In genomic region chr12:53212931-53213330, GRCh38 we compare ENCODE assay signal across 13 cellular contexts. TPM values are rescaled to one million over a fixed set of nuclear protein-coding genes. Genes with fewer than 3 reads are reported as not detected.
DNase-seq lines count a peak whose midpoint lies in the region; ATAC-seq, FAIRE-seq and TF ChIP-seq lines count a peak whose summit lies in the region.
"Had no signal": no experiment of that assay in that cellular context is flagged by ENCODE, and none has a peak within 500 bp of the region (broad histone marks: within the 10 kb centered on the region; RNA-seq: fewer than 3 reads in every experiment).

No MANE protein-coding gene starts in this region.

- no peak overlapping the region for H3K4me3 ChIP-seq in A549
- H3K4me3 ChIP-seq in gastroesophageal sphincter = no peak overlapping the region
- H3K4me3 ChIP-seq: coronary artery, testis had no signal

- no peaks in the 10 kb centered on the region for H3K9me3 ChIP-seq in A549
- no peaks in the 10 kb centered on the region for H3K9me3 ChIP-seq in CD4-positive, alpha-beta T cell (ENCODE audit: control insufficient read depth, low read length)
- no peaks in the 10 kb centered on the region for H3K9me3 ChIP-seq in gastroesophageal sphincter
- H3K9me3 ChIP-seq: testis had no signal

- no peak for TF ChIP-seq EP300 in A549 (IDR thresholded peaks at IDR 0.05)
- no peak for TF ChIP-seq EP300 in gastroesophageal sphincter (IDR thresholded peaks at IDR 0.05)

- TF ChIP-seq RAD21 in A549 (conservative IDR thresholded peaks at IDR 0.05 in 1 of 2, IDR thresholded peaks at IDR 0.05 in 1 of 2) = no peak

- ATAC-seq in A549 (peak; percentile 1 to 7; a peak in 3 of 6 replicates), gastroesophageal sphincter (no peak), GM19395 (IDR thresholded peaks at IDR 0.05; ENCODE audit: unreplicated experiment) (no peak), HG03432 (IDR thresholded peaks at IDR 0.05; ENCODE audit: unreplicated experiment) (no peak)
- ATAC-seq in CD4-positive, alpha-beta T cell (ENCODE audit: poor library complexity) = no peak

- no peak overlapping the region for H3K27ac ChIP-seq in A549
- H3K27ac ChIP-seq in CD4-positive, alpha-beta T cell (ENCODE audit: low read depth, low read length) = no peak overlapping the region
- peak overlapping the region in 3 of 4 donors; percentile 27 to 99 (median 34) for H3K27ac ChIP-seq in gastroesophageal sphincter
- H3K27ac ChIP-seq: coronary artery, parathyroid adenoma, testis had no signal

- peak overlapping the region; percentile 61 for H3K4me3 Mint-ChIP-seq in CD4-positive, alpha-beta T cell
- H3K4me3 Mint-ChIP-seq: activated CD8-positive, alpha-beta memory T cell treated with anti-CD3 and anti-CD28 coated beads, Interleukin-2, amount 10 ng/mL, durations not matched to agents 7 days and 5 days had no signal

- peak overlapping the region; percentile 64 for H3K27ac Mint-ChIP-seq in CD4-positive, alpha-beta T cell
- H3K27ac Mint-ChIP-seq: activated CD8-positive, alpha-beta memory T cell treated with anti-CD3 and anti-CD28 coated beads, Interleukin-2, amount 10 ng/mL, durations not matched to agents 7 days and 5 days had no signal

- H3K27me3 Mint-ChIP-seq in CD4-positive, alpha-beta T cell = no peaks in the 10 kb centered on the region
- H3K27me3 Mint-ChIP-seq: activated CD8-positive, alpha-beta memory T cell treated with anti-CD3 and anti-CD28 coated beads, Interleukin-2, amount 10 ng/mL, durations not matched to agents 7 days and 5 days had no signal

- CTCF ChIA-PET in A549 (lab: Yijun Ruan, JAX) = interaction anchor here (0.6 to 33.2 kb wide), 32 partner anchors 8 to 250 kb away, joined by 3 to 1046 read pairs (median 8); partner anchors contain the start of genes AAAS, CSAD, ESPL1 and MYG1
- CTCF ChIA-PET in CD4-positive, alpha-beta T cell (lab: Charles Lee) = interaction anchor here (0.7 to 8.3 kb wide), 19 partner anchors 12 to 108 kb away, joined by 3 to 68 read pairs (median 8); partner anchors contain the start of genes AAAS, ESPL1, MYG1 and RARG

- no peak for TF ChIP-seq POLR2A in A549 (IDR thresholded peaks at IDR 0.05; ENCODE audit: low read length)
- no peak for TF ChIP-seq POLR2A in gastroesophageal sphincter (IDR thresholded peaks at IDR 0.05)

- intact Hi-C loops in CD4-positive, alpha-beta T cell (cut with DNase I, micrococcal nuclease) = loop anchor here (1.0 to 5.0 kb wide), 9 partner anchors 20 to 132 kb away; partner anchors contain the start of genes AAAS (in 1 of the 2), ESPL1 (in 1 of the 2), PFDN5 (in 1 of the 2) and RARG (in 1 of the 2)

- no peaks in the 10 kb centered on the region for H3K9me3 Mint-ChIP-seq in CD4-positive, alpha-beta T cell
- H3K9me3 Mint-ChIP-seq: H9 had no signal

- TF ChIP-seq CTCF in A549 (IDR thresholded peaks at IDR 0.05) (no peak), gastroesophageal sphincter (IDR thresholded peaks at IDR 0.05) (no peak)
- TF ChIP-seq CTCF in CD4-positive, alpha-beta T cell (IDR thresholded peaks at IDR 0.05) = no peak

- DNase-seq in A549 (ENCODE audit: low read depth in 1 of 2, low spot score in 1 of 2) (no peak), RCC 7860 (ENCODE audit: low spot score) (peak; percentile 10), NCI-H187 treated with DMSO at 0.1 percent for 48 hours (lab: John Stamatoyannopoulos, UW) (no peak)
- no peak for DNase-seq in CD4-positive, alpha-beta T cell
- DNase-seq in activated CD8-positive, alpha-beta memory T cell treated with anti-CD3 and anti-CD28 coated beads for 24 hours = no peak

- no peak for FAIRE-seq in A549 (lab: Jason Lieb, UNC)
- no peak for FAIRE-seq in RCC 7860 (lab: Jason Lieb, UNC)

- no peak overlapping the region for H3K4me2 ChIP-seq in A549

- no peaks in the 10 kb centered on the region for H3K27me3 ChIP-seq in CD4-positive, alpha-beta T cell (ENCODE audit: control insufficient read depth, insufficient read depth, low read length)
- H3K27me3 ChIP-seq in gastroesophageal sphincter = no peaks in the 10 kb centered on the region
- H3K27me3 ChIP-seq: testis had no signal

- H3K36me3 Mint-ChIP-seq in CD4-positive, alpha-beta T cell (ENCODE audit: low read depth) = peaks cover 65% of the 10 kb centered on the region

- WGBS in A549 (ENCODE audit: missing lambda C conversion rate) = 26% methylated on average over 12 of the region's 12 CpGs
- 59% methylated on average over 4 of the region's 12 CpGs; no CpG with 5 or more reads in 1 of the 2 donors for WGBS in gastroesophageal sphincter (ENCODE audit: low coverage in 1 of 2), 2 donors

- H3K4me1 ChIP-seq in A549 (peaks cover 17% of the 10 kb centered on the region), gastroesophageal sphincter (peaks cover 0 to 65% (median 32%) of the 10 kb centered on the region in 3 donors)
- H3K4me1 ChIP-seq: parathyroid adenoma had no signal

- POLR2A ChIA-PET in A549 (lab: Yijun Ruan, JAX) = interaction anchor here (1.5 kb wide), 1 partner anchor 109 kb away, joined by 4 read pairs; the partner anchor contains the start of gene AAAS
- POLR2A ChIA-PET in CD4-positive, alpha-beta T cell (lab: Charles Lee) = interaction anchor here (1.0 to 2.9 kb wide), 7 partner anchors 14 to 132 kb away, joined by 3 to 23 read pairs (median 5); partner anchors contain the start of genes MYG1 and PFDN5

- H3K36me3 ChIP-seq in gastroesophageal sphincter = peaks cover 0 to 74% of the 10 kb centered on the region in 2 donors

- H3K4me1 Mint-ChIP-seq in CD4-positive, alpha-beta T cell (ENCODE audit: low read depth) = peaks cover 68% of the 10 kb centered on the region

TF ChIP-seq in A549, 52 proteins besides CTCF, POLR2A, EP300 and RAD21 (continues in another document):
- TF ChIP-seq HDAC2 (IDR thresholded peaks at IDR 0.05) = no peak
- TF ChIP-seq RCOR1 (IDR thresholded peaks at IDR 0.05; ENCODE audit: low read depth, low read length) = no peak
- TF ChIP-seq E2F6 (IDR thresholded peaks at IDR 0.05; ENCODE audit: borderline replicate concordance, low read depth) = no peak
- TF ChIP-seq HOXB13 (CRISPR knock-in tag; IDR thresholded peaks at IDR 0.05; ENCODE audit: low read depth) = no peak
- TF ChIP-seq NR3C1 (IDR thresholded peaks at IDR 0.05) = no peak
- TF ChIP-seq PHF8 (IDR thresholded peaks at IDR 0.05; ENCODE audit: borderline replicate concordance, low read depth) = no peak
- TF ChIP-seq GATA3 (IDR thresholded peaks at IDR 0.05; ENCODE audit: borderline replicate concordance) = no peak
- no peak for TF ChIP-seq MAZ (IDR thresholded peaks at IDR 0.05; ENCODE audit: borderline replicate concordance, low read depth, low read length)
- TF ChIP-seq CEBPB (IDR thresholded peaks at IDR 0.05) = no peak
- no peak for TF ChIP-seq ZNF302 (CRISPR knock-in tag; IDR thresholded peaks at IDR 0.05)
- no peak for TF ChIP-seq HES2 (IDR thresholded peaks at IDR 0.05)

RNA-seq across cellular contexts. Expression of gene ITGB7, which starts 5.9 kb away (rescaled TPM):
- polyA plus RNA-seq in A549 (2011; rRNA removed) (0.56 and 0.71 TPM in 2 replicates), A549 (2017; fragmentation: RNase III; extraction: RNeasy Plus Mini Kit Qiagen cat#74134 plus additional on column Dnase treatment) (0.54 to 0.66 TPM (median 0.64 TPM) in 3 replicates)
- polyA plus RNA-seq in A549 (2012; cell fraction: cytosol; rRNA removed) = 0.69 and 1.3 TPM in 2 replicates
- 2.9 TPM in 2 replicates for polyA plus RNA-seq in A549 (2012; cell fraction: nucleus; rRNA removed)
- 1.3 and 1.7 TPM in 2 replicates for polyA minus RNA-seq in A549 (2011; rRNA and poly(A)+ RNA removed)
- 100 to 1,000 TPM; 166 to 180 TPM for total RNA-seq in CD4-positive, alpha-beta T cell
- total RNA-seq in gastroesophageal sphincter = 1 to 10 TPM in 2 of 4 donors, under 1 TPM in 2; 0.40 to 5.8 (median 2.6) TPM

RNA-seq across cellular contexts. Expression of gene RARG, which starts 19.1 kb away (rescaled TPM):
- polyA plus RNA-seq in A549 (2011; rRNA removed) (15.6 and 19.0 TPM in 2 replicates), A549 (2017; fragmentation: RNase III; extraction: RNeasy Plus Mini Kit Qiagen cat#74134 plus additional on column Dnase treatment) (16.4 to 17.7 TPM (median 17.2 TPM) in 3 replicates)
- 31.6 and 42.1 TPM in 2 replicates for polyA plus RNA-seq in A549 (2012; cell fraction: cytosol; rRNA removed)
- 50.0 and 54.4 TPM in 2 replicates for polyA plus RNA-seq in A549 (2012; cell fraction: nucleus; rRNA removed)
- polyA minus RNA-seq in A549 (2011; rRNA and poly(A)+ RNA removed) = 23.8 and 24.1 TPM in 2 replicates
- 10 to 100 TPM; 14.0 to 15.8 TPM for total RNA-seq in CD4-positive, alpha-beta T cell
- total RNA-seq in gastroesophageal sphincter = 10 to 100 TPM; 15.6 to 26.6 (median 22.9) TPM

RNA-seq across cellular contexts. Expression of gene CSAD, which starts 32.2 kb away (rescaled TPM):
- 16.5 and 19.2 TPM in 2 replicates for polyA plus RNA-seq in A549 (2011; rRNA removed)
- 15.0 and 17.1 TPM in 2 replicates for polyA plus RNA-seq in A549 (2012; cell fraction: cytosol; rRNA removed)
- polyA plus RNA-seq in A549 (2012; cell fraction: nucleus; rRNA removed) = 140 and 167 TPM in 2 replicates
- 14.0 to 16.4 TPM (median 14.5 TPM) in 3 replicates for polyA plus RNA-seq in A549 (2017; fragmentation: RNase III; extraction: RNeasy Plus Mini Kit Qiagen cat#74134 plus additional on column Dnase treatment)
- polyA minus RNA-seq in A549 (2011; rRNA and poly(A)+ RNA removed) = 8.2 and 12.5 TPM in 2 replicates
- 10 to 100 TPM; 56.7 to 57.3 TPM for total RNA-seq in CD4-positive, alpha-beta T cell
- 10 to 100 TPM; 11.3 to 47.5 (median 24.1) TPM for total RNA-seq in gastroesophageal sphincter

RNA-seq across cellular contexts. Expression of gene ZNF740, which starts 32.4 kb away (rescaled TPM):
- polyA plus RNA-seq in A549 (2011; rRNA removed) = 28.8 and 32.9 TPM in 2 replicates
- 6.5 and 8.4 TPM in 2 replicates for polyA plus RNA-seq in A549 (2012; cell fraction: cytosol; rRNA removed)
- polyA plus RNA-seq in A549 (2012; cell fraction: nucleus; rRNA removed) = 11.2 and 17.4 TPM in 2 replicates
- polyA plus RNA-seq in A549 (2017; fragmentation: RNase III; extraction: RNeasy Plus Mini Kit Qiagen cat#74134 plus additional on column Dnase treatment) = 12.1 to 15.6 TPM (median 15.1 TPM) in 3 replicates
- polyA minus RNA-seq in A549 (2011; rRNA and poly(A)+ RNA removed) = 44.9 and 53.6 TPM in 2 replicates
- 10 to 100 TPM; 24.4 to 24.7 TPM for total RNA-seq in CD4-positive, alpha-beta T cell
- total RNA-seq in gastroesophageal sphincter = 10 to 100 TPM; 14.9 to 27.7 (median 17.4) TPM

RNA-seq across cellular contexts. Expression of gene ESPL1, which starts 55.2 kb away (rescaled TPM):
- polyA plus RNA-seq in A549 (2011; rRNA removed) (10.0 and 11.8 TPM in 2 replicates), A549 (2017; fragmentation: RNase III; extraction: RNeasy Plus Mini Kit Qiagen cat#74134 plus additional on column Dnase treatment) (15.2 to 16.5 TPM (median 15.5 TPM) in 3 replicates)
- polyA plus RNA-seq in A549 (2012; cell fraction: cytosol; rRNA removed) = 22.4 and 27.6 TPM in 2 replicates
- polyA plus RNA-seq in A549 (2012; cell fraction: nucleus; rRNA removed) = 121 and 130 TPM in 2 replicates
- polyA minus RNA-seq in A549 (2011; rRNA and poly(A)+ RNA removed) = 21.4 and 25.6 TPM in 2 replicates
- total RNA-seq in CD4-positive, alpha-beta T cell = under 1 TPM; 0.20 to 0.71 TPM
- 1 to 10 TPM in 2 of 4 donors, under 1 TPM in 2; 0.13 to 2.3 (median 0.64) TPM for total RNA-seq in gastroesophageal sphincter

Comparison
In these comparisons a context has a peak if more than half of its experiments do, and no peak if none do; other contexts are left out.
1. ATAC-seq: peak in A549 (2 of 2); none in CD4-positive, alpha-beta T cell (single experiment), gastroesophageal sphincter (single experiment), GM19395 (single experiment) and HG03432 (single experiment).
2. H3K27ac ChIP-seq: peak in gastroesophageal sphincter (3 of 4); none in A549 (0 of 2) and CD4-positive, alpha-beta T cell (single experiment).
3. RNA of gene ITGB7, which starts 5.9 kb away (total RNA-seq): 166 to 180 TPM in CD4-positive, alpha-beta T cell; 0.40 to 5.8 TPM in gastroesophageal sphincter; every median in the first group is over 10 times any median in the second.